Comparison of ENCODE assay signal across 14 cellular contexts in genomic region chr1:57741521-57741920, GRCh38.
DNase-seq lines count a peak whose midpoint lies in the region; ATAC-seq and TF ChIP-seq lines count a peak whose summit lies in the region.
"Had no signal": no experiment of that assay in that cellular context is flagged by ENCODE, and none has a peak within 500 bp of the region (broad histone marks: within the 10 kb centered on the region; RNA-seq: fewer than 3 reads in every experiment).

No MANE protein-coding gene starts in this region.

- H3K9me3 Mint-ChIP-seq in WTC11, result no peaks in the 10 kb centered on the region
- H3K9me3 Mint-ChIP-seq: T-helper 1 cell treated with Interleukin-12 subunit alpha and Interleukin-12 subunit beta and Interleukin-4 antibody, amounts not matched to agents 30 μg/mL and 1 μg/mL, for 36 hours had no signal

- 60 to 64% methylated on average over 4 of the region's 4 CpGs for WGBS in body of pancreas, 2 donors

- no peaks in the 10 kb centered on the region for H3K36me3 Mint-ChIP-seq in WTC11

- H3K9me3 ChIP-seq in body of pancreas, result no peaks in the 10 kb centered on the region
- H3K9me3 ChIP-seq: MG63, prostate gland had no signal

- H3K27me3 ChIP-seq in body of pancreas, result no peaks in the 10 kb centered on the region
- H3K27me3 ChIP-seq: MG63 had no signal

- no peak for TF ChIP-seq POLR2A in body of pancreas (IDR thresholded peaks at IDR 0.05)

- in situ Hi-C loops in GM13976 (cut with MboI; ENCODE audit: low sequenced_read_pairs, unreplicated experiment), result no loop called here

- H3K4me3 ChIP-seq in body of pancreas, result no peak overlapping the region
- no peak overlapping the region for H3K4me3 ChIP-seq in coronary artery
- H3K4me3 ChIP-seq: MG63, prostate gland had no signal

- no peaks in the 10 kb centered on the region for H3K27me3 Mint-ChIP-seq in WTC11 (ENCODE audit: low read depth)
- H3K27me3 Mint-ChIP-seq: activated naive CD8-positive, alpha-beta T cell treated with anti-CD3 and anti-CD28 coated beads, Interleukin-2, amount 50 U/mL, for 24 hours had no signal

- TF ChIP-seq CTCF in GM13976 (IDR thresholded peaks at IDR 0.05; ENCODE audit: borderline replicate concordance, control extremely low read depth, extremely low read depth, insufficient read depth, missing control alignments), result no peak
- no peak for TF ChIP-seq CTCF in WTC11 (IDR thresholded peaks at IDR 0.05)
- no peak for TF ChIP-seq CTCF in body of pancreas (IDR thresholded peaks at IDR 0.05)
- no peak for TF ChIP-seq CTCF in coronary artery (IDR thresholded peaks at IDR 0.05)

- peak; percentile 92 for ATAC-seq in GM19455 (IDR thresholded peaks at IDR 0.05; ENCODE audit: unreplicated experiment)
- peak; percentile 94 for ATAC-seq in HG02798 (IDR thresholded peaks at IDR 0.05; ENCODE audit: poor library complexity, unreplicated experiment)
- peak; percentile 77 for ATAC-seq in HG03460 (IDR thresholded peaks at IDR 0.05; ENCODE audit: unreplicated experiment)
- ATAC-seq in WTC11, result no peak
- ATAC-seq in body of pancreas, result no peak
- ATAC-seq: activated naive CD8-positive, alpha-beta T cell treated with anti-CD3 and anti-CD28 coated beads, Interleukin-2, amount 50 U/mL, for 24 hours had no signal

- no peaks in the 10 kb centered on the region for H3K36me3 ChIP-seq in body of pancreas (replicated peaks in 1 of 2; ENCODE audit: insufficient read depth in 1 of 2, low read depth in 2 of 2)
- H3K36me3 ChIP-seq: MG63, prostate gland had no signal

- no peaks in the 10 kb centered on the region for H3K4me1 ChIP-seq in body of pancreas
- H3K4me1 ChIP-seq: prostate gland had no signal

- CTCF ChIA-PET in WTC11 (lab: Charles Lee), result no interaction called here

- peaks cover 8% of the 10 kb centered on the region for H3K4me1 Mint-ChIP-seq in WTC11
- H3K4me1 Mint-ChIP-seq: activated naive CD8-positive, alpha-beta T cell treated with anti-CD3 and anti-CD28 coated beads, Interleukin-2, amount 50 U/mL, for 24 hours had no signal

- no peak overlapping the region for H3K27ac Mint-ChIP-seq in WTC11
- H3K27ac Mint-ChIP-seq: activated naive CD8-positive, alpha-beta T cell treated with anti-CD3 and anti-CD28 coated beads, Interleukin-2, amount 50 U/mL, for 24 hours; T-helper 1 cell treated with Interleukin-12 subunit alpha and Interleukin-12 subunit beta and Interleukin-4 antibody, amounts not matched to agents 30 μg/mL and 1 μg/mL, for 36 hours had no signal

- POLR2A ChIA-PET in WTC11 (lab: Charles Lee), result no interaction called here

- intact Hi-C loops in body of pancreas (cut with DNase I), result no loop called here

- no peak overlapping the region for H3K4me3 Mint-ChIP-seq in WTC11
- H3K4me3 Mint-ChIP-seq: activated naive CD8-positive, alpha-beta T cell treated with anti-CD3 and anti-CD28 coated beads, Interleukin-2, amount 50 U/mL, for 24 hours; T-helper 1 cell treated with Interleukin-12 subunit alpha and Interleukin-12 subunit beta and Interleukin-4 antibody, amounts not matched to agents 30 μg/mL and 1 μg/mL, for 36 hours had no signal

- no peak overlapping the region for H3K27ac ChIP-seq in body of pancreas
- H3K27ac ChIP-seq in coronary artery, result no peak overlapping the region
- H3K27ac ChIP-seq: prostate gland had no signal

- DNase-seq in GM13976 (ENCODE audit: low spot score), result peak; percentile 16
- no peak for DNase-seq in WTC11 (ENCODE audit: low spot score)
- DNase-seq in body of pancreas, result no peak
- DNase-seq in coronary artery (ENCODE audit: low spot score), result no peak
- DNase-seq in NCI-H345 treated with DMSO at 0.1 percent for 48 hours (lab: John Stamatoyannopoulos, UW; ENCODE audit: unreplicated experiment), result no peak
- DNase-seq: activated naive CD8-positive, alpha-beta T cell treated with anti-CD3 and anti-CD28 coated beads, Interleukin-2, amount 50 U/mL, for 24 hours; glutamatergic neuron; kidney glomerular epithelial cell; MG63 had no signal

TF ChIP-seq in WTC11, 78 proteins besides CTCF, POLR2A, EP300 and RAD21:
- TF ChIP-seq ZNF416 (CRISPR knock-in tag; IDR thresholded peaks at IDR 0.05), result no peak
- TF ChIP-seq EMX1 (CRISPR knock-in tag; IDR thresholded peaks at IDR 0.05), result no peak
- no peak for TF ChIP-seq TEAD1 (CRISPR knock-in tag; IDR thresholded peaks at IDR 0.05)
- TF ChIP-seq ZNF425 (CRISPR knock-in tag; conservative IDR thresholded peaks at IDR 0.05), result no peak
- no peak for TF ChIP-seq FOXP4 (CRISPR knock-in tag; IDR thresholded peaks at IDR 0.05)
- TF ChIP-seq ZNF263 (CRISPR knock-in tag; IDR thresholded peaks at IDR 0.05; ENCODE audit: low read depth), result no peak
- no peak for TF ChIP-seq ZNF512 (CRISPR knock-in tag; IDR thresholded peaks at IDR 0.05; ENCODE audit: borderline replicate concordance)
- TF ChIP-seq PRRX2 (CRISPR knock-in tag; IDR thresholded peaks at IDR 0.05), result no peak
- no peak for TF ChIP-seq ZNF281 (CRISPR knock-in tag; IDR thresholded peaks at IDR 0.05)
- TF ChIP-seq ATF1 (CRISPR knock-in tag; IDR thresholded peaks at IDR 0.05), result no peak
- no peak for TF ChIP-seq OVOL2 (CRISPR knock-in tag; IDR thresholded peaks at IDR 0.05; ENCODE audit: borderline replicate concordance)
- TF ChIP-seq, protein P1, sequence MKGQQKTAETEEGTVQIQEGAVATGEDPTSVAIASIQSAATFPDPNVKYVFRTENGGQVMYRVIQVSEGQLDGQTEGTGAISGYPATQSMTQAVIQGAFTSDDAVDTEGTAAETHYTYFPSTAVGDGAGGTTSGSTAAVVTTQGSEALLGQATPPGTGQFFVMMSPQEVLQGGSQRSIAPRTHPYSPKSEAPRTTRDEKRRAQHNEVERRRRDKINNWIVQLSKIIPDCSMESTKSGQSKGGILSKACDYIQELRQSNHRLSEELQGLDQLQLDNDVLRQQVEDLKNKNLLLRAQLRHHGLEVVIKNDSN (CRISPR knock-in tag; IDR thresholded peaks at IDR 0.05), result no peak
- no peak for TF ChIP-seq NFATC4 (CRISPR knock-in tag; IDR thresholded peaks at IDR 0.05)

Comparison
In these comparisons a context has a peak if more than half of its experiments do, and no peak if none do; other contexts are left out.
1. ATAC-seq: peak in GM19455 (single experiment), HG02798 (single experiment) and HG03460 (single experiment); none in WTC11 (single experiment) and body of pancreas (single experiment).